In genomic region chrX:107935200-107935599, GRCh38 we compare ENCODE assay signal across 13 cellular contexts.
A peak's percentile ranks its signal among the peaks of the same experiment; 100 is the strongest.
DNase-seq lines count a peak whose midpoint lies in the region; ATAC-seq and TF ChIP-seq lines count a peak whose summit lies in the region.
"Had no signal": no experiment of that assay in that cellular context is flagged by ENCODE, and none has a peak within 500 bp of the region (broad histone marks: within the 10 kb centered on the region; RNA-seq: fewer than 3 reads in every experiment).

No MANE protein-coding gene starts in this region.

- DNase-seq in RWPE1 (ENCODE audit: low spot score) (peak; percentile 77), fibroblast of pulmonary artery (ENCODE audit: low read depth) (peak; percentile 45), retinal pigment epithelial cell (ENCODE audit: low read depth) (peak; percentile 74)
- no peak for DNase-seq in NK-92 treated with Interleukin-12 subunit alpha and Interleukin-12 subunit beta, amount 100 ng/mL, for 24 hours (lab: John Stamatoyannopoulos, UW)
- DNase-seq: activated B cell treated with CpG ODN at 0.5 μM for 24 hours; activated naive CD4-positive, alpha-beta T cell; Kasumi-1; stimulated activated CD4-positive, alpha-beta T cell treated with anti-CD3 and anti-CD28 coated beads, Interleukin-1b, Interleukin-23, amount 100 ng/mL, for 48 hours had no signal

- H3K4me1 ChIP-seq in HEK293 (ENCODE audit: control insufficient read depth, insufficient read depth, low read length): peaks cover 2% of the 10 kb centered on the region; the same call in 1 of the 2 replicates

- H3K36me3 ChIP-seq in HEK293 (ENCODE audit: control insufficient read depth in 2 of 2, insufficient read depth in 1 of 2, low read length in 2 of 2): no peaks in the 10 kb centered on the region
- H3K36me3 ChIP-seq: thoracic aorta had no signal

- CTCF ChIA-PET in HEK293 (lab: Yijun Ruan, JAX) (interaction anchor here (0.6 kb wide), 1 partner anchor 1073 kb away, joined by 4 read pairs; no protein-coding TSS in a partner anchor), RWPE1 (lab: Yijun Ruan, JAX) (no interaction called here)

- POLR2A ChIA-PET in HEK293 (lab: Yijun Ruan, JAX): no interaction called here
- POLR2A ChIA-PET in RWPE1 (lab: Yijun Ruan, JAX; ENCODE audit: low non-redundant PET): no interaction called here

- TF ChIP-seq CTCF in HEK293 (tag by site-specific recombination; IDR thresholded peaks at IDR 0.05) (no peak), RWPE1 (conservative IDR thresholded peaks at IDR 0.05; ENCODE audit: low read depth) (no peak), fibroblast of pulmonary artery (IDR thresholded peaks at IDR 0.05; ENCODE audit: low read length, missing control alignments) (no peak), retinal pigment epithelial cell (conservative IDR thresholded peaks at IDR 0.05; ENCODE audit: low read depth, low read length) (no peak)

- H3K27ac ChIP-seq in HEK293 (ENCODE audit: extremely low read depth, low read depth, low read length) (no peak overlapping the region), RWPE1 (peak overlapping the region; percentile 88)
- H3K27ac ChIP-seq: thoracic aorta had no signal

- no peak overlapping the region for H3K4me3 ChIP-seq in HEK293 (ENCODE audit: low read depth, low read length)
- no peak overlapping the region for H3K4me3 ChIP-seq in fibroblast of pulmonary artery (replicated peaks; ENCODE audit: low read depth, low read length)
- H3K4me3 ChIP-seq in retinal pigment epithelial cell (ENCODE audit: low read length): peak overlapping the region; percentile 67

- no peaks in the 10 kb centered on the region for H3K9me3 ChIP-seq in HEK293 (ENCODE audit: control insufficient read depth, insufficient read depth, low read depth, low read length)
- H3K9me3 ChIP-seq: thoracic aorta had no signal

- ATAC-seq in HG03139 (IDR thresholded peaks at IDR 0.05; ENCODE audit: unreplicated experiment): no peak
- ATAC-seq in GM18858 (IDR thresholded peaks at IDR 0.05; ENCODE audit: unreplicated experiment): no peak
- ATAC-seq in GM18867 (IDR thresholded peaks at IDR 0.05; ENCODE audit: unreplicated experiment): no peak

TF ChIP-seq in HEK293, 187 proteins besides CTCF, POLR2A, EP300 and RAD21 (continues in another document):
- no peak for TF ChIP-seq ZBTB8A (tag by site-specific recombination; IDR thresholded peaks at IDR 0.05)
- TF ChIP-seq ZNF692 (tag by site-specific recombination; IDR thresholded peaks at IDR 0.05): no peak
- no peak for TF ChIP-seq ZNF704 (tag by site-specific recombination; IDR thresholded peaks at IDR 0.05)
- TF ChIP-seq KLF10 (tag by site-specific recombination; IDR thresholded peaks at IDR 0.05): peak; percentile 51; the same call in 1 of the 2 replicates
- TF ChIP-seq ZNF248 (tag by site-specific recombination; IDR thresholded peaks at IDR 0.05): no peak
- peak; percentile 56; the same call in 1 of the 2 replicates for TF ChIP-seq ZNF184 (tag by site-specific recombination; IDR thresholded peaks at IDR 0.05)
- peak; percentile 32; the same call in 1 of the 2 replicates for TF ChIP-seq ZNF629 (tag by site-specific recombination; IDR thresholded peaks at IDR 0.05)
- no peak for TF ChIP-seq ZNF423 (tag by site-specific recombination; IDR thresholded peaks at IDR 0.05)
- TF ChIP-seq ZNF660 (tag by site-specific recombination; IDR thresholded peaks at IDR 0.05): peak; percentile 89
- TF ChIP-seq ZNF148 (tag by site-specific recombination; IDR thresholded peaks at IDR 0.05; ENCODE audit: borderline replicate concordance): no peak
- TF ChIP-seq ZXDB (tag by site-specific recombination; IDR thresholded peaks at IDR 0.05): no peak
- peak; percentile 80 for TF ChIP-seq ZNF350 (tag by site-specific recombination; IDR thresholded peaks at IDR 0.05)
- no peak for TF ChIP-seq ZNF19 (tag by site-specific recombination; IDR thresholded peaks at IDR 0.05; ENCODE audit: low read depth)
- no peak for TF ChIP-seq ZNF571 (tag by site-specific recombination; IDR thresholded peaks at IDR 0.05)
- no peak for TF ChIP-seq SP2 (tag by site-specific recombination; IDR thresholded peaks at IDR 0.05)
- no peak for TF ChIP-seq ZBTB7A (tag by site-specific recombination; IDR thresholded peaks at IDR 0.05; ENCODE audit: low read depth)
- no peak for TF ChIP-seq BCL6B (tag by site-specific recombination; IDR thresholded peaks at IDR 0.05)
- TF ChIP-seq ZNF10 (tag by site-specific recombination; IDR thresholded peaks at IDR 0.05): no peak
- TF ChIP-seq ZNF37A (tag by site-specific recombination; IDR thresholded peaks at IDR 0.05): 0 out of 2 replicates have a peak, but pooled peaks have one; percentile 63
- no peak for TF ChIP-seq ZNF416 (tag by site-specific recombination; IDR thresholded peaks at IDR 0.05)
- peak; percentile 35; the same call in 1 of the 2 replicates for TF ChIP-seq ZNF214 (tag by site-specific recombination; IDR thresholded peaks at IDR 0.05; ENCODE audit: borderline replicate concordance)
- TF ChIP-seq ZEB2 (tag by site-specific recombination; IDR thresholded peaks at IDR 0.05): no peak
- no peak for TF ChIP-seq GLIS1 (tag by site-specific recombination; IDR thresholded peaks at IDR 0.05)
- peak; percentile 65; the same call in 1 of the 2 replicates for TF ChIP-seq ZNF561 (tag by site-specific recombination; IDR thresholded peaks at IDR 0.05; ENCODE audit: borderline replicate concordance)
- no peak for TF ChIP-seq ZNF768 (tag by site-specific recombination; IDR thresholded peaks at IDR 0.05)
- TF ChIP-seq ZNF791 (tag by site-specific recombination; IDR thresholded peaks at IDR 0.05): no peak
- TF ChIP-seq ZNF398 (tag by site-specific recombination; IDR thresholded peaks at IDR 0.05): no peak
